In genomic region chr10:79161557-79161956, GRCh38 we compare ENCODE assay signal across 1 cellular context.
TF ChIP-seq lines count a peak whose summit lies in the region.

No MANE protein-coding gene starts in this region.

TF ChIP-seq in K562, 482 proteins besides CTCF, POLR2A, EP300 and RAD21:
- no peak for TF ChIP-seq TCFL5 (CRISPR knock-in tag; conservative IDR thresholded peaks at IDR 0.05)
- TF ChIP-seq HNRNPUL1 (IDR thresholded peaks at IDR 0.05; ENCODE audit: low read length): no peak
- no peak for TF ChIP-seq XRCC4 (IDR thresholded peaks at IDR 0.05; ENCODE audit: extremely low read depth, insufficient read depth, insufficient read length)
- TF ChIP-seq ESRRA (IDR thresholded peaks at IDR 0.05; ENCODE audit: borderline replicate concordance, low read depth): peak; percentile 51; the same call in 1 of the 2 replicates
- no peak for TF ChIP-seq MCM5 (IDR thresholded peaks at IDR 0.05; ENCODE audit: low read depth)
- no peak for TF ChIP-seq MAZ (CRISPR knock-in tag; conservative IDR thresholded peaks at IDR 0.05 in 1 of 2, IDR thresholded peaks at IDR 0.05 in 1 of 2)
TF ChIP-seq in K562: peak in this region for 1.
